24 cellular contexts compared by ENCODE assay signal in genomic region chr7:50939026-50939425, GRCh38.
A peak's percentile ranks its signal among the peaks of the same experiment; 100 is the strongest.
DNase-seq lines count a peak whose midpoint lies in the region; ATAC-seq, FAIRE-seq and TF ChIP-seq lines count a peak whose summit lies in the region.
"Had no signal": no experiment of that assay in that cellular context is flagged by ENCODE, and none has a peak within 500 bp of the region (broad histone marks: within the 10 kb centered on the region; RNA-seq: fewer than 3 reads in every experiment).

No MANE protein-coding gene starts in this region.

- no peak overlapping the region for H2AFZ ChIP-seq in H9 (ENCODE audit: low read length)

- no peaks in the 10 kb centered on the region for H3K23me2 ChIP-seq in H9 (ENCODE audit: insufficient read length, low read depth, low read length, poor library complexity, severe bottlenecking)

- H4K20me1 ChIP-seq in H9 (ENCODE audit: control insufficient read depth, insufficient read depth, insufficient read length): no peaks in the 10 kb centered on the region

- H3K18ac ChIP-seq in H9 (ENCODE audit: insufficient read length, low read depth, low read length): no peak overlapping the region

- no peaks in the 10 kb centered on the region for H3K4me1 ChIP-seq in adipocyte (ENCODE audit: control insufficient read depth, insufficient read depth, low read length)
- H3K4me1 ChIP-seq in left lung: no peaks in the 10 kb centered on the region
- no peaks in the 10 kb centered on the region for H3K4me1 ChIP-seq in H9 (ENCODE audit: insufficient read depth, low read length)
- H3K4me1 ChIP-seq: SJSA1, upper lobe of left lung had no signal

- WGBS in H9 (ENCODE audit: extremely low coverage, insufficient read length, low lambda C conversion rate): no CpG with 5 or more reads among the region's 4 CpGs

- no peak overlapping the region for H2BK15ac ChIP-seq in H9 (ENCODE audit: low read depth, low read length)

- peaks cover 1% of the 10 kb centered on the region; the same call in 1 of the 2 replicates for H3K27me3 Mint-ChIP-seq in H9 (ENCODE audit: low read depth)
- H3K27me3 Mint-ChIP-seq: progenitor cell of endocrine pancreas had no signal

- no peak for DNase-seq in left ventricle myocardium superior
- no peak for DNase-seq in Right ventricle myocardium superior
- DNase-seq in adipocyte (ENCODE audit: low read depth): peak; percentile 70
- peak; percentile 14 for DNase-seq in kidney epithelial cell (ENCODE audit: low read depth)
- no peak for DNase-seq in left lung
- DNase-seq in GM19240 (ENCODE audit: insufficient read length, low spot score): no peak
- no peak for DNase-seq in GM19239 (ENCODE audit: insufficient read length, low spot score)
- no peak for DNase-seq in H9
- DNase-seq: activated CD4-positive, alpha-beta T cell treated with anti-CD3 and anti-CD28 coated beads for 36 hours; activated CD8-positive, alpha-beta memory T cell treated with anti-CD3 and anti-CD28 coated beads, Interleukin-2, amount 50 U/mL, for 4 hours; activated naive CD4-positive, alpha-beta T cell treated with anti-CD3 and anti-CD28 coated beads, Interleukin-2, amount 50 U/mL, for 16 hours; COR-L47; effector memory CD4-positive, alpha-beta T cell; GDM1; GOT3; left colon; NCI-H446; stimulated activated naive CD4-positive, alpha-beta T cell treated with Interleukin-2 at 50 U/mL for 16 hours had no signal

- no peak overlapping the region for H3K9ac ChIP-seq in adipocyte (ENCODE audit: low read length)
- no peak overlapping the region for H3K9ac ChIP-seq in H9 (ENCODE audit: extremely low read depth, insufficient read length, low read length)

- H3K27ac ChIP-seq in left lung: no peak overlapping the region
- no peak overlapping the region for H3K27ac ChIP-seq in H9 (ENCODE audit: insufficient read length, low read depth, low read length)
- H3K27ac ChIP-seq: SJSA1, upper lobe of left lung had no signal

- no peak overlapping the region for H3K14ac ChIP-seq in H9 (ENCODE audit: insufficient read depth, low read length)

- no peak for FAIRE-seq in GM19239 (lab: Jason Lieb, UNC)
- FAIRE-seq: bronchial epithelial cell, GM12892 had no signal

- no peak overlapping the region for H4K8ac ChIP-seq in H9 (replicated peaks; ENCODE audit: insufficient read length, low read depth, low read length)

- H3K4ac ChIP-seq in H9 (ENCODE audit: low read depth, low read length): no peak overlapping the region

- H3K56ac ChIP-seq in H9 (ENCODE audit: insufficient read length, low read depth, low read length): no peak overlapping the region

- no peak overlapping the region for H2AK5ac ChIP-seq in H9 (ENCODE audit: insufficient read length, low read length)

- H2BK20ac ChIP-seq in H9 (ENCODE audit: low read depth, low read length, poor library complexity, severe bottlenecking): no peak overlapping the region

- H3K23ac ChIP-seq in H9 (ENCODE audit: insufficient read length, low read depth, low read length): no peak overlapping the region

- H3K36me3 Mint-ChIP-seq in H9 (ENCODE audit: insufficient read depth in 1 of 3, low read depth in 3 of 3): peaks cover 9 to 22% (median 9%) of the 10 kb centered on the region in 3 experiments

- H3K4me3 ChIP-seq in adipocyte (ENCODE audit: low read length): no peak overlapping the region
- no peak overlapping the region for H3K4me3 ChIP-seq in kidney epithelial cell (ENCODE audit: low read depth, low read length)
- no peak overlapping the region for H3K4me3 ChIP-seq in left lung
- H3K4me3 ChIP-seq: SJSA1, upper lobe of left lung had no signal

- H3K27ac Mint-ChIP-seq in H9: peak overlapping the region in 1 of 3 experiments; percentile 55; a peak in 2 of 7 replicates
- H3K27ac Mint-ChIP-seq: activated CD4-positive, alpha-beta T cell treated with anti-CD3 and anti-CD28 coated beads for 36 hours; progenitor cell of endocrine pancreas; T-helper 2 cell treated with Interferon-gamma antibody and Interleukin-4, amounts not matched to agents 5 μg/mL and 100 μg/mL, for 36 hours had no signal

- H2BK120ac ChIP-seq in H9 (ENCODE audit: low read depth, low read length, poor library complexity, severe bottlenecking): no peak overlapping the region

- H3K27me3 ChIP-seq in adipocyte (replicated peaks; ENCODE audit: control insufficient read depth, insufficient read depth, low read length) (peaks cover 6% of the 10 kb centered on the region), kidney epithelial cell (ENCODE audit: control insufficient read depth, insufficient read depth, low read length) (no peaks in the 10 kb centered on the region), left lung (no peaks in the 10 kb centered on the region), H9 (ENCODE audit: insufficient read depth, low read length) (no peaks in the 10 kb centered on the region)
- H3K27me3 ChIP-seq: upper lobe of left lung had no signal

- no peak overlapping the region for H4K5ac ChIP-seq in H9 (ENCODE audit: insufficient read length, low read depth, low read length)

- H3K9me3 ChIP-seq in adipocyte (ENCODE audit: control insufficient read depth, low read length) (no peaks in the 10 kb centered on the region), left lung (no peaks in the 10 kb centered on the region), H9 (ENCODE audit: control insufficient read depth, low read depth, low read length) (no peaks in the 10 kb centered on the region)
- H3K9me3 ChIP-seq: SJSA1, upper lobe of left lung had no signal

- H3K36me3 ChIP-seq in adipocyte (ENCODE audit: control insufficient read depth, insufficient read depth, low read length, severe bottlenecking) (no peaks in the 10 kb centered on the region), kidney epithelial cell (ENCODE audit: control insufficient read depth, insufficient read depth, low read length) (no peaks in the 10 kb centered on the region), left lung (no peaks in the 10 kb centered on the region)
- H3K36me3 ChIP-seq: SJSA1, upper lobe of left lung had no signal

- no peak overlapping the region for H2BK12ac ChIP-seq in H9 (ENCODE audit: insufficient read length, low read depth, low read length)

- no peak overlapping the region for H3T11ph ChIP-seq in H9 (ENCODE audit: low read length)

- ATAC-seq in left ventricle myocardium superior (peak; percentile 57), Right ventricle myocardium superior (ENCODE audit: poor library complexity) (no peak), left lung (no peak)
- ATAC-seq: activated CD4-positive, alpha-beta T cell treated with anti-CD3 and anti-CD28 coated beads for 36 hours; left colon had no signal

- TF ChIP-seq CTCF in kidney epithelial cell (IDR thresholded peaks at IDR 0.05; ENCODE audit: insufficient read depth, low read length, poor library complexity, severe bottlenecking) (no peak), left lung (IDR thresholded peaks at IDR 0.05) (no peak), H9 (conservative IDR thresholded peaks at IDR 0.05) (no peak)

- no peaks in the 10 kb centered on the region for H3K79me1 ChIP-seq in H9 (ENCODE audit: insufficient read depth, low read depth, low read length, poor library complexity, severe bottlenecking)

- peaks cover 4 to 14% of the 10 kb centered on the region in 2 experiments; a peak in 4 of 5 replicates for H3K9me3 Mint-ChIP-seq in H9
- H3K9me3 Mint-ChIP-seq: T-helper 2 cell treated with Interferon-gamma antibody and Interleukin-4, amounts not matched to agents 5 μg/mL and 100 μg/mL, for 36 hours had no signal

- intact Hi-C loops in left ventricle myocardium superior (cut with micrococcal nuclease): no loop called here
- intact Hi-C loops in Right ventricle myocardium superior (cut with DNase I): no loop called here
- intact Hi-C loops in left lung (cut with DNase I): no loop called here

- H3K4me3 Mint-ChIP-seq in H9: no peak overlapping the region; a peak in 1 of 5 replicates
- H3K4me3 Mint-ChIP-seq: activated CD4-positive, alpha-beta T cell treated with anti-CD3 and anti-CD28 coated beads for 36 hours; T-helper 2 cell treated with Interferon-gamma antibody and Interleukin-4, amounts not matched to agents 5 μg/mL and 100 μg/mL, for 36 hours had no signal

- no peak overlapping the region for H4K91ac ChIP-seq in H9 (ENCODE audit: insufficient read length, low read depth, low read length)

- no peaks in the 10 kb centered on the region for H3K79me2 ChIP-seq in H9 (ENCODE audit: insufficient read depth, low read length)

- H2BK5ac ChIP-seq in H9 (ENCODE audit: insufficient read length, low read length): no peak overlapping the region

- peaks cover 3% of the 10 kb centered on the region in 2 experiments; a peak in 3 of 4 replicates for H3K4me1 Mint-ChIP-seq in H9
- H3K4me1 Mint-ChIP-seq: activated CD4-positive, alpha-beta T cell treated with anti-CD3 and anti-CD28 coated beads for 36 hours had no signal

- H3K4me2 ChIP-seq in H9 (ENCODE audit: insufficient read depth, insufficient read length, low read length): no peak overlapping the region

Comparison
In these comparisons a context has a peak if more than half of its experiments do, and no peak if none do; other contexts are left out.
1. DNase-seq: peak in adipocyte (single experiment) and kidney epithelial cell (single experiment); none in left ventricle myocardium superior (single experiment), Right ventricle myocardium superior (single experiment), left lung (0 of 2), GM19240 (single experiment), GM19239 (single experiment) and H9 (single experiment).